In genomic region chr5:108727639-108728565, GRCh38 we compare ENCODE assay signal across 1 cellular context.
TF ChIP-seq lines count a peak whose summit lies in the region.

No MANE protein-coding gene starts in this region.

TF ChIP-seq in HepG2, 621 proteins besides CTCF, POLR2A, EP300 and RAD21 (continued from another document and continues in another):
- TF ChIP-seq ZNF749 (CRISPR knock-in tag; IDR thresholded peaks at IDR 0.05; ENCODE audit: borderline replicate concordance) (peak; percentile 80; the same call in 1 of the 2 replicates), HMG20B (CRISPR knock-in tag; conservative IDR thresholded peaks at IDR 0.05) (0 out of 2 replicates have a peak, but pooled peaks have one; percentile 32), ETV5 (CRISPR knock-in tag; IDR thresholded peaks at IDR 0.05; ENCODE audit: borderline replicate concordance) (peak; percentile 17; the same call in 1 of the 2 replicates), ZNF484 (CRISPR knock-in tag; IDR thresholded peaks at IDR 0.05; ENCODE audit: borderline replicate concordance, low read depth) (no peak), HOXA7 (CRISPR knock-in tag; IDR thresholded peaks at IDR 0.05) (no peak), GRHL1 (CRISPR knock-in tag; conservative IDR thresholded peaks at IDR 0.05) (no peak), AFF4 (CRISPR knock-in tag; IDR thresholded peaks at IDR 0.05) (no peak), ZNF619 (CRISPR knock-in tag; IDR thresholded peaks at IDR 0.05) (0 out of 2 replicates have a peak, but pooled peaks have one; percentile 89), RXRB (CRISPR knock-in tag; IDR thresholded peaks at IDR 0.05; ENCODE audit: borderline replicate concordance) (peak; percentile 61; the same call in 1 of the 2 replicates), HIC2 (CRISPR knock-in tag; IDR thresholded peaks at IDR 0.05; ENCODE audit: low read depth) (0 out of 2 replicates have a peak, but pooled peaks have one; percentile 44), IRF2 (CRISPR knock-in tag; IDR thresholded peaks at IDR 0.05) (peak; percentile 35; the same call in 1 of the 2 replicates), MYC (CRISPR knock-in tag; IDR thresholded peaks at IDR 0.05; ENCODE audit: borderline replicate concordance) (peak; percentile 43; the same call in 1 of the 2 replicates), FOXP1 (IDR thresholded peaks at IDR 0.05) (no peak), FOXP1 (CRISPR knock-in tag; IDR thresholded peaks at IDR 0.05) (no peak), NFKBIZ (CRISPR knock-in tag; IDR thresholded peaks at IDR 0.05) (peak; percentile 62; the same call in 1 of the 2 replicates), ZNF251 (CRISPR knock-in tag; IDR thresholded peaks at IDR 0.05) (no peak), ZNF782 (CRISPR knock-in tag; IDR thresholded peaks at IDR 0.05; ENCODE audit: borderline replicate concordance) (peak; percentile 87; the same call in 1 of the 2 replicates), ZNF354B (CRISPR knock-in tag; IDR thresholded peaks at IDR 0.05) (no peak), ZNF546 (CRISPR knock-in tag; conservative IDR thresholded peaks at IDR 0.05) (peak; percentile 76), ZNF800 (CRISPR knock-in tag; IDR thresholded peaks at IDR 0.05) (0 out of 2 replicates have a peak, but pooled peaks have one; percentile 1), RARG (CRISPR knock-in tag; IDR thresholded peaks at IDR 0.05; ENCODE audit: low read depth) (no peak), ZUFSP (CRISPR knock-in tag; IDR thresholded peaks at IDR 0.05; ENCODE audit: borderline replicate concordance) (no peak), PATZ1 (CRISPR knock-in tag; IDR thresholded peaks at IDR 0.05) (peak; percentile 48; the same call in 1 of the 2 replicates), ZMYM4 (CRISPR knock-in tag; IDR thresholded peaks at IDR 0.05) (peak; percentile 95), TOPORS (CRISPR knock-in tag; IDR thresholded peaks at IDR 0.05) (0 out of 2 replicates have a peak, but pooled peaks have one; percentile 73), SRSF9 (IDR thresholded peaks at IDR 0.05; ENCODE audit: borderline replicate concordance, insufficient read depth, low read depth, low read length, poor library complexity, severe bottlenecking) (no peak), ZNF878 (CRISPR knock-in tag; IDR thresholded peaks at IDR 0.05) (peak; percentile 63; the same call in 1 of the 2 replicates), IRX3 (CRISPR knock-in tag; IDR thresholded peaks at IDR 0.05; ENCODE audit: borderline replicate concordance, low read depth) (0 out of 2 replicates have a peak, but pooled peaks have one; percentile 74), SIX4 (CRISPR knock-in tag; IDR thresholded peaks at IDR 0.05) (no peak), ZNF646 (CRISPR knock-in tag; IDR thresholded peaks at IDR 0.05) (peak; percentile 49; the same call in 1 of the 2 replicates), ZNF639 (CRISPR knock-in tag; conservative IDR thresholded peaks at IDR 0.05) (no peak), WIZ (CRISPR knock-in tag; IDR thresholded peaks at IDR 0.05) (peak; percentile 68; the same call in 1 of the 2 replicates), TBX2 (CRISPR knock-in tag; IDR thresholded peaks at IDR 0.05; ENCODE audit: borderline replicate concordance) (peak; percentile 75), HNRNPK (IDR thresholded peaks at IDR 0.05; ENCODE audit: low read depth, low read length, poor library complexity, severe bottlenecking) (peak; percentile 52), MAZ (IDR thresholded peaks at IDR 0.05; ENCODE audit: borderline replicate concordance, low read depth, low read length) (no peak), MAZ (CRISPR knock-in tag; IDR thresholded peaks at IDR 0.05; ENCODE audit: low read depth) (peak; percentile 75), JDP2 (CRISPR knock-in tag; IDR thresholded peaks at IDR 0.05; ENCODE audit: borderline replicate concordance) (peak; percentile 19; the same call in 1 of the 2 replicates)
